Comparison of ENCODE assay signal across 27 cellular contexts in the genomic region with DNA sequence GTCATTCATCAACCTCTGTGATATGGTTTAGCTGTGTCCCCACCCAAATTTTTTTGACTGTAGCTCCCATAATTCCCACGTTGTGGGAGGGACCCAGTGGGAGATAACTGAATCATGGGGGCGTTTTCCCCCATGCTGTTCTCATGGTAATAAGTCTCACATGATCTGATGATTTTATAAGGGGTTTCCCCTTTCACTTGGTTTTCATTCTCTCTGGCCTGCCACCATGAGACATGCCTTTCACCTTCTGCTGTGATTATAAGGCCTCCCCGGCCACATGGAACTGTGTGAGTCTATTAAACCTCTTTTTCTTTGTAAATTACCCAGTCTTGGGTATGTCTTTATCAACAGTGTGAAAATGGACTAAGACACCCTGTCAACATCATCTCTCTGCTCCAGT. TPM values are rescaled to one million over a fixed set of nuclear protein-coding genes. Genes with fewer than 3 reads are reported as not detected.
"Had no signal": no experiment of that assay in that cellular context is flagged by ENCODE, and none has a peak within 500 bp of the region (broad histone marks: within the 10 kb centered on the region; RNA-seq: fewer than 3 reads in every experiment).

No MANE protein-coding gene starts in this region.

- H3K4me1 Mint-ChIP-seq: endodermal cell, neural progenitor cell had no signal

- DNase-seq: activated CD4-positive, alpha-beta T cell treated with anti-CD3 and anti-CD28 coated beads, Interleukin-2, amount 50 U/mL, for 48 hours; activated effector memory CD4-positive, alpha-beta T cell treated with anti-CD3 and anti-CD28 coated beads, Interleukin-2, amount 50 U/mL, for 16 hours; anterior cingulate cortex; body of pancreas; cortex of kidney; endodermal cell; esophagus squamous epithelium; gastrocnemius medialis; hippocampal formation; left ventricle myocardium inferior; naive thymus-derived CD4-positive, alpha-beta T cell; posterior cingulate gyrus; right lobe of liver; SK-N-SH; small intestine; stimulated activated CD4-positive, alpha-beta T cell treated with anti-CD3 and anti-CD28 coated beads, Interleukin-15, amount 100 ng/mL, for 24 hours; stimulated activated naive CD4-positive, alpha-beta T cell; substantia nigra; tibial artery had no signal

- H3K27me3 Mint-ChIP-seq: naive thymus-derived CD4-positive, alpha-beta T cell had no signal

- H3K4me1 ChIP-seq: body of pancreas, esophagus squamous epithelium, gastrocnemius medialis, neural progenitor cell, right lobe of liver, tibial artery had no signal

- H3K9me3 Mint-ChIP-seq: endodermal cell; naive thymus-derived CD4-positive, alpha-beta T cell; neural progenitor cell had no signal

- H3K4me3 ChIP-seq: body of pancreas, cardiac muscle cell, esophagus squamous epithelium, gastrocnemius medialis, left ventricle myocardium inferior, neural progenitor cell, right lobe of liver, tibial artery had no signal

- H3K9me3 ChIP-seq: body of pancreas, esophagus squamous epithelium, gastrocnemius medialis, left ventricle myocardium inferior, right lobe of liver, SK-N-SH, tibial artery had no signal

- H3K27ac Mint-ChIP-seq: endodermal cell, neural progenitor cell had no signal

- H3K27ac ChIP-seq: body of pancreas, cardiac muscle cell, esophagus squamous epithelium, gastrocnemius medialis, neural progenitor cell, right lobe of liver, tibial artery, VCaP had no signal

- H3K4me3 Mint-ChIP-seq: endodermal cell; naive thymus-derived CD4-positive, alpha-beta T cell; neural progenitor cell had no signal

- ATAC-seq: body of pancreas; gastrocnemius medialis; naive thymus-derived CD4-positive, alpha-beta T cell; right lobe of liver had no signal

RNA-seq across cellular contexts. Expression of gene FOXR1, which starts 35.1 kb away (rescaled TPM):
- total RNA-seq: body of pancreas; cerebellum; endodermal cell; esophagus squamous epithelium; gastrocnemius medialis; left ventricle myocardium inferior; lung microvascular endothelial cell; naive thymus-derived CD4-positive, alpha-beta T cell; omental fat pad; right lobe of liver; T-helper 2 cell treated with Interferon-gamma antibody and Interleukin-4, amounts not matched to agents 100 ng/mL and 5 ng/mL, for 36 hours; ureter had no signal
